In the genomic region with DNA sequence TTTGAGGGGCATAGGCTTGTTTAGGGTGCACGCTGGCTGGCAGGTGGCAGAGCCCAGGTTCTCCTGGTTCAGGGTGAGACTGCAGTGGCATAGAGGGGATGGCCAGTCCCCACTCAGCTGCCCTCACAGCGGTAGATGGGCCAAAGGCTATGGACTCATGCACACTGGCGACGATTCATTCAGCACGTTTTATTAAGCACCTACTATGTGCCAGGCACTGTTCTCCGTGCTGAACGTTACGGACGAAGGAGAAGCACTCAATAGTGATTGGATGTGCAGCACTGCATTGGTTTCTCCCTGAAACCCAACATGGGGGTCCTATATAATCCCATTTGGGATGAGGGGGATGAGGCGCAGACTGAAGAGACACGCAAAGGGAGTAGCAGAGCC, we compare ENCODE assay signal across 13 cellular contexts. TPM values are rescaled to one million over a fixed set of nuclear protein-coding genes. Genes with fewer than 3 reads are reported as not detected.
DNase-seq lines count a peak whose midpoint lies in the region; ATAC-seq, FAIRE-seq and TF ChIP-seq lines count a peak whose summit lies in the region.
"Had no signal": no experiment of that assay in that cellular context is flagged by ENCODE, and none has a peak within 500 bp of the region (broad histone marks: within the 10 kb centered on the region; RNA-seq: fewer than 3 reads in every experiment).

No MANE protein-coding gene starts in this region.

- TF ChIP-seq CTCF in heart right ventricle (IDR thresholded peaks at IDR 0.05) (no peak), gastroesophageal sphincter (IDR thresholded peaks at IDR 0.05) (no peak), pancreas (IDR thresholded peaks at IDR 0.05) (no peak), uterus (IDR thresholded peaks at IDR 0.05) (no peak)

- H3K9ac ChIP-seq in Karpas-422 (ENCODE audit: low read length), result no peak overlapping the region

- H3K9me2 ChIP-seq in Karpas-422 (replicated peaks; ENCODE audit: insufficient read depth, low read length), result no peaks in the 10 kb centered on the region

- H3K9me3 ChIP-seq in heart right ventricle, result no peaks in the 10 kb centered on the region
- H3K9me3 ChIP-seq in gastroesophageal sphincter, result no peaks in the 10 kb centered on the region
- no peaks in the 10 kb centered on the region for H3K9me3 ChIP-seq in pancreas
- H3K9me3 ChIP-seq in uterus, result no peaks in the 10 kb centered on the region
- H3K9me3 ChIP-seq in Karpas-422 (ENCODE audit: low read length), result no peaks in the 10 kb centered on the region

- no peak for DNase-seq in heart right ventricle
- DNase-seq in left cardiac atrium, result no peak
- no peak for DNase-seq in pancreas
- DNase-seq in uterus, result no peak
- no peak for DNase-seq in Karpas-422
- no peak for DNase-seq in HCEC 1CT
- no peak for DNase-seq in activated effector memory CD4-positive, alpha-beta T cell treated with Interleukin-2 at 50 U/mL for 16 hours
- DNase-seq: activated CD8-positive, alpha-beta memory T cell treated with anti-CD3 and anti-CD28 coated beads, Interleukin-2, amount 50 U/mL, for 48 hours; amniotic stem cell; effector CD8-positive, alpha-beta T cell; NCI-H1930; WERI-Rb-1 had no signal

- peak overlapping the region in 1 of 10 donors; percentile 12 for H3K4me3 ChIP-seq in heart right ventricle
- no peak overlapping the region for H3K4me3 ChIP-seq in gastroesophageal sphincter
- H3K4me3 ChIP-seq in pancreas, result no peak overlapping the region
- no peak overlapping the region for H3K4me3 ChIP-seq in uterus
- no peak overlapping the region for H3K4me3 ChIP-seq in Karpas-422 (ENCODE audit: low read length)

- peaks cover 69 to 98% (median 85%) of the 10 kb centered on the region in 9 donors for H3K4me1 ChIP-seq in heart right ventricle
- H3K4me1 ChIP-seq in gastroesophageal sphincter, result peaks cover 7 to 100% (median 80%) of the 10 kb centered on the region in 3 donors
- peaks cover 15 to 34% (median 16%) of the 10 kb centered on the region in 3 donors for H3K4me1 ChIP-seq in pancreas
- peaks cover 4 to 59% of the 10 kb centered on the region in 2 donors for H3K4me1 ChIP-seq in uterus
- H3K4me1 ChIP-seq in Karpas-422 (ENCODE audit: low read length), result peaks cover 13% of the 10 kb centered on the region

- H3K27ac ChIP-seq in heart right ventricle (peak overlapping the region in 9 of 10 donors; percentile 82 to 93 (median 85)), gastroesophageal sphincter (peak overlapping the region; percentile 8 to 100 (median 98)), pancreas (peak overlapping the region; percentile 76 to 91 (median 84)), uterus (peak overlapping the region; percentile 90), Karpas-422 (ENCODE audit: low read length) (no peak overlapping the region)
- H3K27ac ChIP-seq: WERI-Rb-1 had no signal

- TF ChIP-seq EP300 in gastroesophageal sphincter (IDR thresholded peaks at IDR 0.05), result no peak

- H3K79me2 ChIP-seq in Karpas-422 (ENCODE audit: low read length), result no peaks in the 10 kb centered on the region

- intact Hi-C loops in heart right ventricle (cut with DNase I) (loop anchor here in 1 of 10 donors (5.0 kb wide), 1 partner anchor 52 kb away; a partner anchor contains a TSS), left cardiac atrium (cut with DNase I) (no loop called here), pancreas (cut with DNase I) (no loop called here), uterus (cut with DNase I; ENCODE audit: low total_unique reads) (no loop called here)

- no peaks in the 10 kb centered on the region for H4K20me1 ChIP-seq in Karpas-422 (ENCODE audit: insufficient read depth, low read depth, low read length)

- ATAC-seq in heart right ventricle, result no peak
- no peak for ATAC-seq in left cardiac atrium
- no peak for ATAC-seq in gastroesophageal sphincter
- no peak for ATAC-seq in pancreas

- FAIRE-seq in pancreas (lab: Jason Lieb, UNC), result no peak

- no peak overlapping the region for H3K4me2 ChIP-seq in Karpas-422 (ENCODE audit: low read depth, low read length, poor library complexity, severe bottlenecking)

- H3K36me3 ChIP-seq in heart right ventricle, result no peaks in the 10 kb centered on the region
- H3K36me3 ChIP-seq in gastroesophageal sphincter, result no peaks in the 10 kb centered on the region
- no peaks in the 10 kb centered on the region for H3K36me3 ChIP-seq in pancreas
- H3K36me3 ChIP-seq in uterus, result no peaks in the 10 kb centered on the region
- H3K36me3 ChIP-seq in Karpas-422 (ENCODE audit: insufficient read depth, low read length), result no peaks in the 10 kb centered on the region
- H3K36me3 ChIP-seq: WERI-Rb-1 had no signal

- no peak for TF ChIP-seq POLR2A in gastroesophageal sphincter (IDR thresholded peaks at IDR 0.05)
- no peak for TF ChIP-seq POLR2A in uterus (IDR thresholded peaks at IDR 0.05)

- H3K27me3 ChIP-seq in heart right ventricle (peaks cover 0 to 4% (median 0%) of the 10 kb centered on the region in 7 donors), gastroesophageal sphincter (no peaks in the 10 kb centered on the region), pancreas (no peaks in the 10 kb centered on the region), uterus (no peaks in the 10 kb centered on the region), Karpas-422 (ENCODE audit: low read length) (no peaks in the 10 kb centered on the region)

- WGBS in heart right ventricle, 2 donors, result 84 to 85% methylated on average over 11 of the region's 11 CpGs
- WGBS in gastroesophageal sphincter (ENCODE audit: low coverage in 1 of 2), 2 donors, result 100% methylated on average over 2 of the region's 11 CpGs; no CpG with 5 or more reads in 1 of the 2 donors
- 84% methylated on average over 11 of the region's 11 CpGs for WGBS in pancreas, 2 donors

- no peak overlapping the region for H2AFZ ChIP-seq in Karpas-422 (ENCODE audit: low read length)

RNA-seq across cellular contexts. Expression of a gene that starts 8.6 kb away (rescaled TPM):
- total RNA-seq in heart right ventricle, result 10 to 100 TPM in 8 of 10 donors, 1 to 10 TPM in 2; 9.0 to 16.9 (median 14.9) TPM
- polyA plus RNA-seq in heart right ventricle, result 10 to 100 TPM in 1 of 2 donors, 1 to 10 TPM in 1; 6.9 to 13.1 TPM
- total RNA-seq in left cardiac atrium, result 10 to 100 TPM; 23.9 to 29.2 TPM
- total RNA-seq in gastroesophageal sphincter, result 10 to 100 TPM in 1 of 4 donors, 1 to 10 TPM in 3; 5.7 to 26.9 (median 7.9) TPM
- total RNA-seq in pancreas, result 10 to 100 TPM in 4 of 6 donors, 1 to 10 TPM in 2; 5.5 to 14.9 (median 10.9) TPM
- 10 to 100 TPM in 1 of 2 donors, 1 to 10 TPM in 1; 7.3 to 15.1 TPM for polyA plus RNA-seq in pancreas
- total RNA-seq in uterus, result 10 to 100 TPM in 1 of 4 donors, 1 to 10 TPM in 3; 2.9 to 55.8 (median 5.1) TPM
- total RNA-seq in Karpas-422 (2014; rRNA removed; shearing (Covaris generic); ENCODE audit: low replicate concordance), result 0.07 TPM in 1 of 2 replicates, not detected in the other

RNA-seq across cellular contexts. Expression of a gene that starts 26.6 kb away (rescaled TPM):
- total RNA-seq in heart right ventricle (10 to 100 TPM; 44.2 to 75.0 (median 55.6) TPM), left cardiac atrium (10 to 100 TPM; 51.0 to 64.3 TPM), gastroesophageal sphincter (10 to 100 TPM; 26.0 to 37.3 (median 34.7) TPM), pancreas (10 to 100 TPM; 12.2 to 29.6 (median 22.7) TPM), uterus (100 to 1,000 TPM in 1 of 4 donors, 10 to 100 TPM in 2, 1 to 10 TPM in 1; 8.9 to 438 (median 35.3) TPM)
- polyA plus RNA-seq in heart right ventricle (100 to 1,000 TPM; 136 to 288 TPM), pancreas (100 to 1,000 TPM in 1 of 2 donors, 10 to 100 TPM in 1; 69.6 to 106 TPM)
- total RNA-seq in Karpas-422 (2014; rRNA removed; shearing (Covaris generic); ENCODE audit: low replicate concordance), result 65.6 and 126 TPM in 2 replicates

RNA-seq across cellular contexts. Expression of a gene that starts 47.2 kb away (rescaled TPM):
- total RNA-seq in heart right ventricle (10 to 100 TPM in 1 of 10 donors, 1 to 10 TPM in 9; 3.1 to 14.7 (median 5.8) TPM), left cardiac atrium (10 to 100 TPM; 10.6 to 20.0 TPM), gastroesophageal sphincter (10 to 100 TPM in 3 of 4 donors, 1 to 10 TPM in 1; 6.8 to 35.8 (median 19.9) TPM), pancreas (10 to 100 TPM in 1 of 6 donors, 1 to 10 TPM in 5; 3.1 to 10.1 (median 7.9) TPM), uterus (10 to 100 TPM in 3 of 4 donors, 1 to 10 TPM in 1; 3.6 to 49.0 (median 19.9) TPM)
- polyA plus RNA-seq in heart right ventricle (10 to 100 TPM in 1 of 2 donors, 1 to 10 TPM in 1; 7.7 to 27.9 TPM), pancreas (10 to 100 TPM in 1 of 2 donors, 1 to 10 TPM in 1; 9.0 to 14.8 TPM)
- total RNA-seq in Karpas-422 (2014; rRNA removed; shearing (Covaris generic); ENCODE audit: low replicate concordance), result 4.1 and 8.9 TPM in 2 replicates

RNA-seq across cellular contexts. Expression of a gene that starts 51.7 kb away (rescaled TPM):
- 1 to 10 TPM; 1.8 to 6.6 (median 3.1) TPM for total RNA-seq in heart right ventricle
- polyA plus RNA-seq in heart right ventricle, result 1 to 10 TPM; 2.0 to 4.6 TPM
- 1 to 10 TPM; 3.7 to 4.2 TPM for total RNA-seq in left cardiac atrium
- 1 to 10 TPM; 3.3 to 5.9 (median 4.7) TPM for total RNA-seq in gastroesophageal sphincter
- 10 to 100 TPM in 4 of 6 donors, 1 to 10 TPM in 2; 8.6 to 17.9 (median 12.9) TPM for total RNA-seq in pancreas
- polyA plus RNA-seq in pancreas, result 10 to 100 TPM in 1 of 2 donors, 1 to 10 TPM in 1; 6.1 to 10.7 TPM
- total RNA-seq in uterus, result 10 to 100 TPM in 2 of 4 donors, 1 to 10 TPM in 2; 2.1 to 18.7 (median 8.2) TPM
- 32.4 and 38.9 TPM in 2 replicates for total RNA-seq in Karpas-422 (2014; rRNA removed; shearing (Covaris generic); ENCODE audit: low replicate concordance)
